ENCODE assay signal across 6 cellular contexts in genomic region chrX:110053453-110053852, GRCh38.
"Had no signal": no experiment of that assay in that cellular context is flagged by ENCODE, and none has a peak within 500 bp of the region (broad histone marks: within the 10 kb centered on the region; RNA-seq: fewer than 3 reads in every experiment).

No MANE protein-coding gene starts in this region.

- ATAC-seq: HepG2, K562 had no signal

- FAIRE-seq: HepG2, HTR-8/SVneo, K562 had no signal

- H3K27ac ChIP-seq: HL-60 had no signal

- H3K4me3 ChIP-seq: K562 had no signal

- DNase-seq: IMR-90, KBM-7 had no signal
